Comparison of ENCODE assay signal across 12 cellular contexts in the genomic region with DNA sequence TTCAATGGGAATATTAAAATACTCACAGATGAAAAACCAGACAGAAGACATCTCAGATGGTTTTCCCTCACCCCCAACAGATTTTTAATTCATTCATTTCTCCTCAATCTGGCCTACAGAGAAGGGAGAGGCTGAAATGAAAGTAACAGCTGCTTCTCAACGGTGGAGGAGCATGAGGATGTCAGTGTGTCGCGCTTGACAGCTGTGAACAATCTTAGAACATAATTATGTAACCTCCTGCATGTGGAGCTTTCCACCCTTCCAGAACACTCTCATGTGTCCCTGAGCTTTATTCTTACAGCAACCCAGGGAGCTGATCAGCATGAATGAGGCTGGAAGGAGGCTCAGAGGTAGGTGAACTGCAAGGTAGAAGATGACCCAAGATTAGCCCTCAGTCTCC. TPM values are rescaled to one million over a fixed set of nuclear protein-coding genes. Genes with fewer than 3 reads are reported as not detected.
DNase-seq lines count a peak whose midpoint lies in the region; ATAC-seq, FAIRE-seq and TF ChIP-seq lines count a peak whose summit lies in the region.
"Had no signal": no experiment of that assay in that cellular context is flagged by ENCODE, and none has a peak within 500 bp of the region (broad histone marks: within the 10 kb centered on the region; RNA-seq: fewer than 3 reads in every experiment).

No MANE protein-coding gene starts in this region.

- H3K9me3 Mint-ChIP-seq in activated T-cell treated with anti-CD3 and anti-CD28 coated beads, Interleukin-2, amount 50 U/mL, for 24 hours = no peaks in the 10 kb centered on the region
- H3K9me3 Mint-ChIP-seq: CD4-positive, CD25-positive, alpha-beta regulatory T cell; neural progenitor cell had no signal

- ATAC-seq in GM19467 (IDR thresholded peaks at IDR 0.05; ENCODE audit: unreplicated experiment) = peak; percentile 63
- peak; percentile 74 for ATAC-seq in HG03159 (IDR thresholded peaks at IDR 0.05; ENCODE audit: unreplicated experiment)

- peak; percentile 71 for DNase-seq in DMS 273 treated with DMSO at 0.1 percent for 48 hours (lab: John Stamatoyannopoulos, UW)
- peak; percentile 65 for DNase-seq in fibroblast of villous mesenchyme (ENCODE audit: low read depth)
- no peak for DNase-seq in activated T-cell treated with anti-CD3 and anti-CD28 coated beads, Interleukin-2, amount 50 U/mL, for 24 hours
- DNase-seq in HTR-8/SVneo (ENCODE audit: insufficient read length, low spot score) = no peak
- no peak for DNase-seq in urothelium cell line (ENCODE audit: low spot score)
- DNase-seq in NCI-H187 treated with DMSO at 0.1 percent for 48 hours (lab: John Stamatoyannopoulos, UW) = no peak
- DNase-seq: NCI-H1048, T-helper 2 cell had no signal

- no peak for FAIRE-seq in HTR-8/SVneo (lab: Jason Lieb, UNC)
- no peak for FAIRE-seq in urothelium cell line (lab: Jason Lieb, UNC)

- TF ChIP-seq CTCF in fibroblast of villous mesenchyme (IDR thresholded peaks at IDR 0.05; ENCODE audit: insufficient read depth, low read depth, low read length) = no peak

- H3K27ac Mint-ChIP-seq in activated T-cell treated with anti-CD3 and anti-CD28 coated beads, Interleukin-2, amount 50 U/mL, for 24 hours = no peak overlapping the region
- H3K27ac Mint-ChIP-seq: neural progenitor cell had no signal

- no peak overlapping the region for H3K4me3 ChIP-seq in fibroblast of villous mesenchyme (ENCODE audit: low read depth, low read length)
- H3K4me3 ChIP-seq: neural progenitor cell had no signal

- no peaks in the 10 kb centered on the region for H3K36me3 Mint-ChIP-seq in activated T-cell treated with anti-CD3 and anti-CD28 coated beads, Interleukin-2, amount 50 U/mL, for 24 hours (ENCODE audit: low read depth)
- H3K36me3 Mint-ChIP-seq: CD4-positive, CD25-positive, alpha-beta regulatory T cell; neural progenitor cell had no signal

- no peaks in the 10 kb centered on the region for H3K27me3 Mint-ChIP-seq in activated T-cell treated with anti-CD3 and anti-CD28 coated beads, Interleukin-2, amount 50 U/mL, for 24 hours
- H3K27me3 Mint-ChIP-seq: CD4-positive, CD25-positive, alpha-beta regulatory T cell had no signal

- no peak overlapping the region for H3K4me3 Mint-ChIP-seq in activated T-cell treated with anti-CD3 and anti-CD28 coated beads, Interleukin-2, amount 50 U/mL, for 24 hours
- H3K4me3 Mint-ChIP-seq: CD4-positive, CD25-positive, alpha-beta regulatory T cell; neural progenitor cell had no signal

- H3K4me1 Mint-ChIP-seq in activated T-cell treated with anti-CD3 and anti-CD28 coated beads, Interleukin-2, amount 50 U/mL, for 24 hours (ENCODE audit: low read depth) = peaks cover 7% of the 10 kb centered on the region

RNA-seq across cellular contexts. Expression of a gene that starts 52.7 kb away (rescaled TPM):
- 21.6 and 25.0 TPM in 2 replicates for total RNA-seq in fibroblast of villous mesenchyme

Comparison
In these comparisons a context has a peak if more than half of its experiments do, and no peak if none do; other contexts are left out.
1. DNase-seq: peak in DMS 273 treated with DMSO at 0.1 percent for 48 hours (single experiment) and fibroblast of villous mesenchyme (single experiment); none in activated T-cell treated with anti-CD3 and anti-CD28 coated beads, Interleukin-2, amount 50 U/mL, for 24 hours (single experiment), HTR-8/SVneo (single experiment), urothelium cell line (single experiment) and NCI-H187 treated with DMSO at 0.1 percent for 48 hours (single experiment).